In genomic region chr10:126842356-126842755, GRCh38 we compare ENCODE assay signal across 24 cellular contexts.
"Had no signal": no experiment of that assay in that cellular context is flagged by ENCODE, and none has a peak within 500 bp of the region (broad histone marks: within the 10 kb centered on the region; RNA-seq: fewer than 3 reads in every experiment).

No MANE protein-coding gene starts in this region.

- H3K27me3 ChIP-seq: cardiac muscle cell had no signal

- H3K4me3 Mint-ChIP-seq: activated CD4-positive, alpha-beta memory T cell treated with anti-CD3 and anti-CD28 coated beads for 36 hours; activated CD4-positive, alpha-beta T cell treated with anti-CD3 and anti-CD28 coated beads, Interleukin-2, amount 10 ng/mL, durations not matched to agents 7 days and 5 days; activated naive CD8-positive, alpha-beta T cell treated with anti-CD3 and anti-CD28 coated beads, Interleukin-2, amount 50 U/mL, for 24 hours; activated T-cell treated with anti-CD3 and anti-CD28 coated beads, Interleukin-2, amount 50 U/mL, for 4 hours; brain; T-helper 1 cell treated with Interleukin-12 subunit alpha and Interleukin-12 subunit beta and Interleukin-4 antibody, amounts not matched to agents 30 μg/mL and 1 μg/mL, for 36 hours; WTC11 had no signal

- H3K4me3 ChIP-seq: cardiac muscle cell had no signal

- DNase-seq: activated CD4-positive, alpha-beta memory T cell treated with anti-CD3 and anti-CD28 coated beads for 36 hours; activated CD4-positive, alpha-beta T cell treated with anti-CD3 and anti-CD28 coated beads, Interleukin-2, amount 10 ng/mL, durations not matched to agents 7 days and 5 days; activated CD4-positive, CD25-positive, alpha-beta regulatory T cell treated with anti-CD3 and anti-CD28 coated beads, Interleukin-2, amount 50 U/mL, for 72 hours; activated CD8-positive, alpha-beta memory T cell treated with anti-CD3 and anti-CD28 coated beads for 24 hours; activated effector memory CD4-positive, alpha-beta T cell treated with anti-CD3 and anti-CD28 coated beads, Interleukin-2, amount 50 U/mL, for 16 hours; activated naive CD4-positive, alpha-beta T cell treated with Interleukin-2 at 50 U/mL for 16 hours; activated naive CD8-positive, alpha-beta T cell treated with anti-CD3 and anti-CD28 coated beads, Interleukin-2, amount 50 U/mL, for 24 hours; activated T-cell treated with anti-CD3 and anti-CD28 coated beads, Interleukin-2, amount 50 U/mL, for 4 hours; amygdala; Kasumi-1; KBM-7; NCI-H1105 treated with DMSO at 0.1 percent for 48 hours; NCI-H187; NCI-H2081 treated with DMSO at 0.1 percent for 48 hours; NCI-H446; NCI-H524; PC-3; SHP77 treated with DMSO at 0.1 percent for 48 hours had no signal

- FAIRE-seq: astrocyte had no signal

- H3K27ac Mint-ChIP-seq: activated CD4-positive, alpha-beta memory T cell treated with anti-CD3 and anti-CD28 coated beads for 36 hours; activated CD4-positive, alpha-beta T cell treated with anti-CD3 and anti-CD28 coated beads, Interleukin-2, amount 10 ng/mL, durations not matched to agents 7 days and 5 days; activated naive CD8-positive, alpha-beta T cell treated with anti-CD3 and anti-CD28 coated beads, Interleukin-2, amount 50 U/mL, for 24 hours; T-helper 1 cell treated with Interleukin-12 subunit alpha and Interleukin-12 subunit beta and Interleukin-4 antibody, amounts not matched to agents 30 μg/mL and 1 μg/mL, for 36 hours; WTC11 had no signal

- H3K9me3 Mint-ChIP-seq: activated CD4-positive, alpha-beta memory T cell treated with anti-CD3 and anti-CD28 coated beads for 36 hours; activated CD4-positive, alpha-beta T cell treated with anti-CD3 and anti-CD28 coated beads, Interleukin-2, amount 10 ng/mL, durations not matched to agents 7 days and 5 days; activated naive CD8-positive, alpha-beta T cell treated with anti-CD3 and anti-CD28 coated beads, Interleukin-2, amount 50 U/mL, for 24 hours; activated T-cell treated with anti-CD3 and anti-CD28 coated beads, Interleukin-2, amount 50 U/mL, for 4 hours had no signal

- H3K36me3 Mint-ChIP-seq: activated CD4-positive, alpha-beta memory T cell treated with anti-CD3 and anti-CD28 coated beads for 36 hours; activated naive CD4-positive, alpha-beta T cell treated with anti-CD3 and anti-CD28 coated beads, Interleukin-2, amount 50 U/mL, for 72 hours; brain; WTC11 had no signal

- H3K36me3 ChIP-seq: cardiac muscle cell had no signal

- H3K27ac ChIP-seq: cardiac muscle cell had no signal

- ATAC-seq: activated naive CD4-positive, alpha-beta T cell treated with anti-CD3 and anti-CD28 coated beads, Interleukin-2, amount 50 U/mL, for 72 hours; activated T-cell treated with anti-CD3 and anti-CD28 coated beads, Interleukin-2, amount 50 U/mL, for 4 hours; PC-3 had no signal

- H3K27me3 Mint-ChIP-seq: activated CD4-positive, alpha-beta memory T cell treated with anti-CD3 and anti-CD28 coated beads for 36 hours; activated CD4-positive, alpha-beta T cell treated with anti-CD3 and anti-CD28 coated beads, Interleukin-2, amount 10 ng/mL, durations not matched to agents 7 days and 5 days; activated naive CD8-positive, alpha-beta T cell treated with anti-CD3 and anti-CD28 coated beads, Interleukin-2, amount 50 U/mL, for 24 hours had no signal

- H3K4me1 Mint-ChIP-seq: activated CD4-positive, alpha-beta T cell treated with anti-CD3 and anti-CD28 coated beads, Interleukin-2, amount 10 ng/mL, durations not matched to agents 7 days and 5 days; activated naive CD8-positive, alpha-beta T cell treated with anti-CD3 and anti-CD28 coated beads, Interleukin-2, amount 50 U/mL, for 24 hours had no signal
